In the genomic region with DNA sequence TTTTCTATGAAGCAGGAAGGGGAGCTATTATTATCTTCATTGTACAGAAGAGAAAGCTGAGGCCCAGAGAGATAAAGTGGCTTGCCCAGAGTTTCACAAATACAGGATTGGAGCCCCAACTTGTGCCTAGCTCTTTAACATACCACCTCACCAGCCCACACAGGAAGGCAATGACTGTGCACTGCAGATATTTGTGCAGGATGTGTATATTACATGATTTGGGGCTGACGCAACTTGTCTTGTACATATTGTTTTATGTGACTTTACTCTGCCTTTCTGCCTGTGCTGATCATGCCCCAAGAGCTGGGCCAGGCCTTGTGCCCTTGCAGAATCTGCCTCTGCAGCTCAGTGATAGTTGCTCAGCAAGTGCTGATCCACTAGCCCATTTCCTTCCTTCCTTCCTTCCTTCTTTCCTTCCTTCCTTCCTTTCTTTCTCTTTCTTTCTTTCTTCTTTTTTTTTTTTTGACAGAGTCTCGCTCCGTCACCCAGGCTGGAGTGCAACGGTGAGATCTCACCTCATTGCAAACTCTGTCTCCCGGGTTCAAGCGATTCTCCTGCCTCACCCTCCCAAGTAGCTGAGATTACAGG, we compare ENCODE assay signal across 13 cellular contexts.
DNase-seq lines count a peak whose midpoint lies in the region; ATAC-seq and TF ChIP-seq lines count a peak whose summit lies in the region.
"Had no signal": no experiment of that assay in that cellular context is flagged by ENCODE, and none has a peak within 500 bp of the region (broad histone marks: within the 10 kb centered on the region; RNA-seq: fewer than 3 reads in every experiment).

No MANE protein-coding gene starts in this region.

- no peak overlapping the region for H3K4me3 ChIP-seq in AG10803 (ENCODE audit: low read length)
- no peak overlapping the region for H3K4me3 ChIP-seq in foreskin fibroblast (ENCODE audit: low read depth in 1 of 2, low read length in 2 of 2)
- no peak overlapping the region for H3K4me3 ChIP-seq in sigmoid colon
- H3K4me3 ChIP-seq: HAP-1, lower lobe of right lung, skin epidermis, tibial nerve had no signal

- peaks cover 58% of the 10 kb centered on the region for H3K4me1 Mint-ChIP-seq in HFFc6 (ENCODE audit: low read depth)
- no peaks in the 10 kb centered on the region for H3K4me1 Mint-ChIP-seq in activated T-cell treated with anti-CD3 and anti-CD28 coated beads, Interleukin-2, amount 50 U/mL, for 4 hours (ENCODE audit: low read depth)

- no peaks in the 10 kb centered on the region for H3K36me3 ChIP-seq in sigmoid colon
- H3K36me3 ChIP-seq: HAP-1, lower lobe of right lung, tibial nerve had no signal

- intact Hi-C loops in sigmoid colon (cut with DNase I): no loop called here

- H3K36me3 Mint-ChIP-seq in HFFc6 (ENCODE audit: low read depth): no peaks in the 10 kb centered on the region
- no peaks in the 10 kb centered on the region for H3K36me3 Mint-ChIP-seq in activated T-cell treated with anti-CD3 and anti-CD28 coated beads, Interleukin-2, amount 50 U/mL, for 4 hours (ENCODE audit: insufficient read depth)

- peak; percentile 53 for DNase-seq in AG10803 (ENCODE audit: low read depth)
- peak; percentile 60 for DNase-seq in HFFc6
- DNase-seq in activated T-cell treated with anti-CD3 and anti-CD28 coated beads, Interleukin-2, amount 50 U/mL, for 4 hours: no peak
- peak; percentile 62 to 78 for DNase-seq in foreskin fibroblast
- DNase-seq in sigmoid colon: no peak
- DNase-seq in COLO829 (ENCODE audit: low spot score): no peak
- DNase-seq in T1000 (lab: John Stamatoyannopoulos, UW): no peak
- DNase-seq: activated effector memory CD4-positive, alpha-beta T cell treated with anti-CD3 and anti-CD28 coated beads, Interleukin-2, amount 50 U/mL, for 16 hours; lower lobe of right lung had no signal

- TF ChIP-seq EP300 in sigmoid colon (IDR thresholded peaks at IDR 0.05): no peak

- H3K9me3 Mint-ChIP-seq in HFFc6: no peaks in the 10 kb centered on the region
- H3K9me3 Mint-ChIP-seq in activated T-cell treated with anti-CD3 and anti-CD28 coated beads, Interleukin-2, amount 50 U/mL, for 4 hours: no peaks in the 10 kb centered on the region

- H3K4me3 Mint-ChIP-seq in HFFc6: no peak overlapping the region
- no peak overlapping the region for H3K4me3 Mint-ChIP-seq in activated T-cell treated with anti-CD3 and anti-CD28 coated beads, Interleukin-2, amount 50 U/mL, for 4 hours

- TF ChIP-seq POLR2A in sigmoid colon (IDR thresholded peaks at IDR 0.05): no peak

- peak; percentile 53 to 60 for ATAC-seq in activated T-cell treated with anti-CD3 and anti-CD28 coated beads, Interleukin-2, amount 50 U/mL, for 4 hours
- ATAC-seq in GM19463 (IDR thresholded peaks at IDR 0.05; ENCODE audit: unreplicated experiment): no peak

- H3K27ac Mint-ChIP-seq in HFFc6: peak overlapping the region; percentile 69

- 87 to 90% methylated on average over 6 of the region's 6 CpGs for WGBS in sigmoid colon, 2 donors

- H3K9me3 ChIP-seq in sigmoid colon: no peaks in the 10 kb centered on the region
- H3K9me3 ChIP-seq: HAP-1, lower lobe of right lung, tibial nerve had no signal

- no peak overlapping the region for H3K27ac ChIP-seq in sigmoid colon
- H3K27ac ChIP-seq: lower lobe of right lung, skin epidermis, tibial nerve had no signal

- peaks cover 6% of the 10 kb centered on the region for H3K27me3 Mint-ChIP-seq in HFFc6 (ENCODE audit: insufficient read depth)
- peaks cover 15% of the 10 kb centered on the region for H3K27me3 Mint-ChIP-seq in activated T-cell treated with anti-CD3 and anti-CD28 coated beads, Interleukin-2, amount 50 U/mL, for 4 hours (ENCODE audit: low read depth)

- no peaks in the 10 kb centered on the region for H3K27me3 ChIP-seq in sigmoid colon

- TF ChIP-seq CTCF in AG10803 (conservative IDR thresholded peaks at IDR 0.05; ENCODE audit: low read length) (no peak), HFFc6 (IDR thresholded peaks at IDR 0.05) (no peak), foreskin fibroblast (IDR thresholded peaks at IDR 0.05; ENCODE audit: low read depth, low read length) (no peak), sigmoid colon (IDR thresholded peaks at IDR 0.05) (no peak)

- H3K4me1 ChIP-seq in sigmoid colon: no peaks in the 10 kb centered on the region
- H3K4me1 ChIP-seq: HAP-1, lower lobe of right lung, tibial nerve had no signal

Comparison
In these comparisons a context has a peak if more than half of its experiments do, and no peak if none do; other contexts are left out.
1. DNase-seq: peak in AG10803 (single experiment), HFFc6 (single experiment) and foreskin fibroblast (2 of 2); none in activated T-cell treated with anti-CD3 and anti-CD28 coated beads, Interleukin-2, amount 50 U/mL, for 4 hours (single experiment), sigmoid colon (single experiment), COLO829 (single experiment) and T1000 (single experiment).